In genomic region chr16:89320717-89321501, GRCh38 we compare ENCODE assay signal across 8 cellular contexts.
DNase-seq lines count a peak whose midpoint lies in the region; ATAC-seq and TF ChIP-seq lines count a peak whose summit lies in the region.

No MANE protein-coding gene starts in this region.

- no peak overlapping the region for H2BK12ac ChIP-seq in trophoblast cell (ENCODE audit: low read length)

- no peak overlapping the region for H4K12ac ChIP-seq in trophoblast cell (ENCODE audit: low read depth, low read length)

- H3K27me3 ChIP-seq in RWPE2 (ENCODE audit: insufficient read depth, poor library complexity, severe bottlenecking) (no peaks in the 10 kb centered on the region), trophoblast cell (ENCODE audit: insufficient read depth, low read length) (no peaks in the 10 kb centered on the region)

- H3K14ac ChIP-seq in trophoblast cell (ENCODE audit: low read length), result no peak overlapping the region

- no peak overlapping the region for H4K91ac ChIP-seq in trophoblast cell (ENCODE audit: low read depth, low read length)

- H3K4me2 ChIP-seq in trophoblast cell (ENCODE audit: low read length), result peak overlapping the region; percentile 35

- peak overlapping the region; percentile 98 for H3K27ac ChIP-seq in RWPE2 (ENCODE audit: poor library complexity, severe bottlenecking)
- H3K27ac ChIP-seq in trophoblast cell (ENCODE audit: low read depth, low read length), result peak overlapping the region; percentile 22

- H3K4me1 ChIP-seq in RWPE2 (ENCODE audit: insufficient read depth, poor library complexity, severe bottlenecking), result peaks cover 94% of the 10 kb centered on the region
- peaks cover 37 to 50% of the 10 kb centered on the region in 2 experiments for H3K4me1 ChIP-seq in trophoblast cell (ENCODE audit: control insufficient read depth in 1 of 2, insufficient read depth in 2 of 2, low read length in 2 of 2)

- TF ChIP-seq CTCF in RWPE2 (IDR thresholded peaks at IDR 0.05; ENCODE audit: poor library complexity, severe bottlenecking) (no peak), fibroblast of pulmonary artery (IDR thresholded peaks at IDR 0.05; ENCODE audit: low read length, missing control alignments) (no peak)

- H2BK5ac ChIP-seq in trophoblast cell (ENCODE audit: low read depth, low read length, poor library complexity), result no peak overlapping the region

- H3K4ac ChIP-seq in trophoblast cell (ENCODE audit: low read depth, low read length), result peak overlapping the region; percentile 13

- no CpG with 5 or more reads among the region's 33 CpGs for WGBS in trophoblast cell (ENCODE audit: extremely low coverage, insufficient coverage, insufficient read length)

- no peak overlapping the region for H3K23ac ChIP-seq in trophoblast cell (ENCODE audit: low read length)

- H3K4me3 ChIP-seq in RWPE2 (ENCODE audit: severe bottlenecking), result peak overlapping the region; percentile 7
- no peak overlapping the region for H3K4me3 ChIP-seq in fibroblast of pulmonary artery (replicated peaks; ENCODE audit: low read depth, low read length)
- no peak overlapping the region for H3K4me3 ChIP-seq in trophoblast cell (ENCODE audit: low read depth, low read length)

- H2AFZ ChIP-seq in trophoblast cell (ENCODE audit: insufficient read depth, low read length, poor library complexity), result peak overlapping the region; percentile 4

- DNase-seq in NCI-H82 (lab: John Stamatoyannopoulos, UW), result peak; percentile 31
- DNase-seq in NCI-H82 treated with DMSO at 0.1 percent for 48 hours (lab: John Stamatoyannopoulos, UW; ENCODE audit: unreplicated experiment), result no peak
- DNase-seq in RWPE2 (ENCODE audit: low spot score), result no peak
- DNase-seq in fibroblast of pulmonary artery (ENCODE audit: low read depth), result peak; percentile 45
- peak; percentile 35 to 50 for DNase-seq in trophoblast cell
- DNase-seq in SKM-1 (lab: John Stamatoyannopoulos, UW; ENCODE audit: unreplicated experiment), result no peak
- DNase-seq in GF-D8 (lab: John Stamatoyannopoulos, UW), result no peak

- peaks cover 5% of the 10 kb centered on the region for H3K79me1 ChIP-seq in trophoblast cell (ENCODE audit: low read length)

- peaks cover 33% of the 10 kb centered on the region for H3K79me2 ChIP-seq in trophoblast cell (ENCODE audit: control insufficient read depth, insufficient read depth, low read length, poor library complexity)

- H3K9ac ChIP-seq in trophoblast cell (ENCODE audit: low read length), result no peak overlapping the region

- ATAC-seq in RWPE2 (ENCODE audit: low read depth) (peak; percentile 49), GM19035 (IDR thresholded peaks at IDR 0.05; ENCODE audit: unreplicated experiment) (no peak)

- peak overlapping the region; percentile 55 for H3K18ac ChIP-seq in trophoblast cell (ENCODE audit: low read length)

- no peak overlapping the region for H4K8ac ChIP-seq in trophoblast cell (ENCODE audit: low read depth, low read length)

- H3K9me3 ChIP-seq in RWPE2 (ENCODE audit: severe bottlenecking) (no peaks in the 10 kb centered on the region), trophoblast cell (ENCODE audit: insufficient read depth, low read depth, low read length) (peaks cover 4% of the 10 kb centered on the region)

- no peak overlapping the region for H2BK120ac ChIP-seq in trophoblast cell (ENCODE audit: insufficient read depth, low read length, poor library complexity)

- H3K36me3 ChIP-seq in RWPE2 (ENCODE audit: low read depth) (peaks cover 10% of the 10 kb centered on the region), trophoblast cell (ENCODE audit: control insufficient read depth in 1 of 2, insufficient read depth in 2 of 2, low read length in 2 of 2) (peaks cover 5 to 14% of the 10 kb centered on the region in 2 experiments)

- no peak overlapping the region for H2AK5ac ChIP-seq in trophoblast cell (ENCODE audit: low read length)

Comparison
In these comparisons a context has a peak if more than half of its experiments do, and no peak if none do; other contexts are left out.
1. DNase-seq: peak in NCI-H82 (single experiment), fibroblast of pulmonary artery (single experiment) and trophoblast cell (2 of 2); none in NCI-H82 treated with DMSO at 0.1 percent for 48 hours (single experiment), RWPE2 (single experiment), SKM-1 (single experiment) and GF-D8 (single experiment).